ENCODE assay signal across 30 cellular contexts in the genomic region with DNA sequence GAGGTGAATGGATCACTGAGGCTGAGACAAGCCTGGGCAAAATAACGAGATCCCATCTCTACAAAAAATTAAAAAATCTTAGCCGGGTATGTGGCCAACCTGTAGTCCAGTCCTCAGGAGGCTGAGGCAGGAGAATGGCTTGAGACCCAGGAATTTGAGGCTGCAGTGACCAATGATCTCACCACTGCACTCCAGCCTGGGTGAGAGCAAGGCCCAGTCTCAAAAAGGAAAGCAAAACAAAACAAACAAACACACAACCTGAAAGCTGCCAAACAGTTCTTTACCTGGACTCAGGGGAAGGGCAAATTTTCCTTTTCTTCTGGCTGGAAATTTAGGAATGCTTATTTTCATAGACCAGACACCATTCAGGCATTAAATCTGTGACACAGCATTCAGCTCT.
DNase-seq lines count a peak whose midpoint lies in the region; ATAC-seq, FAIRE-seq and TF ChIP-seq lines count a peak whose summit lies in the region.
"Had no signal": no experiment of that assay in that cellular context is flagged by ENCODE, and none has a peak within 500 bp of the region (broad histone marks: within the 10 kb centered on the region; RNA-seq: fewer than 3 reads in every experiment).

No MANE protein-coding gene starts in this region.

- H3K27me3 Mint-ChIP-seq in MCF 10A (ENCODE audit: insufficient read depth, unreplicated experiment) (no peaks in the 10 kb centered on the region), astrocyte (ENCODE audit: low read depth, unreplicated experiment) (no peaks in the 10 kb centered on the region)
- H3K27me3 Mint-ChIP-seq: activated T-cell treated with anti-CD3 and anti-CD28 coated beads, Interleukin-2, amount 50 U/mL, for 24 hours; CD4-positive, alpha-beta memory T cell; IgD-negative memory B cell had no signal

- no TSS peak for BruUV-seq in MCF 10A (replicated peaks; lab: Mats Ljungman, UMichigan)

- H3K9ac ChIP-seq in astrocyte (ENCODE audit: low read length) (no peak overlapping the region), mesenchymal stem cell (ENCODE audit: low read length) (no peak overlapping the region), smooth muscle cell (ENCODE audit: low read depth) (no peak overlapping the region)
- H3K9ac ChIP-seq: SK-N-SH had no signal

- no peak overlapping the region for H3K4me3 ChIP-seq in breast epithelium
- no peak overlapping the region for H3K4me3 ChIP-seq in astrocyte (ENCODE audit: insufficient read depth, low read depth, low read length)
- H3K4me3 ChIP-seq in mesenchymal stem cell (ENCODE audit: insufficient read depth in 1 of 2, low read depth in 1 of 2, low read length in 2 of 2) = no peak overlapping the region
- no peak overlapping the region for H3K4me3 ChIP-seq in smooth muscle cell
- H3K4me3 ChIP-seq: heart left ventricle, upper lobe of right lung had no signal

- no peak overlapping the region for H3K4me3 Mint-ChIP-seq in MCF 10A (ENCODE audit: unreplicated experiment)
- no peak overlapping the region for H3K4me3 Mint-ChIP-seq in astrocyte (ENCODE audit: unreplicated experiment)
- H3K4me3 Mint-ChIP-seq: activated T-cell treated with anti-CD3 and anti-CD28 coated beads, Interleukin-2, amount 50 U/mL, for 24 hours; CD4-positive, alpha-beta memory T cell; IgD-negative memory B cell; mesothelial cell of epicardium had no signal

- H3K79me2 ChIP-seq in astrocyte (ENCODE audit: insufficient read depth, low read length) (no peaks in the 10 kb centered on the region), smooth muscle cell (ENCODE audit: low read depth) (no peaks in the 10 kb centered on the region)

- FAIRE-seq in astrocyte (lab: Jason Lieb, UNC) (no peak), HTR-8/SVneo (lab: Jason Lieb, UNC) (no peak)
- FAIRE-seq: GM12891 had no signal

- no peak overlapping the region for H3K23ac ChIP-seq in mesenchymal stem cell (ENCODE audit: low read length in 2 of 2)

- DNase-seq in MCF 10A (ENCODE audit: unreplicated experiment) (no peak), breast epithelium (ENCODE audit: low spot score in 2 of 2) (no peak), astrocyte (ENCODE audit: low read depth) (no peak), mesenchymal stem cell (no peak), smooth muscle cell (lab: John Stamatoyannopoulos, UW; ENCODE audit: unreplicated experiment) (no peak), head of caudate nucleus (no peak), HTR-8/SVneo (ENCODE audit: insufficient read length, low spot score) (no peak)
- DNase-seq: activated CD4-positive, alpha-beta T cell treated with anti-CD3 and anti-CD28 coated beads, Interleukin-2, amount 50 U/mL, for 1 hour; activated CD4-positive, CD25-positive, alpha-beta regulatory T cell; activated T-cell treated with anti-CD3 and anti-CD28 coated beads, Interleukin-2, amount 50 U/mL, for 24 hours; CD4-positive, alpha-beta memory T cell; central memory CD4-positive, alpha-beta T cell; DMS 273 treated with DMSO at 0.1 percent for 48 hours; foreskin fibroblast; HCEC 1CT; heart left ventricle; islet precursor cell; left ventricle myocardium superior; NCI-H187; NCI-H2171; NCI-H510A; occipital lobe; SK-N-SH; stimulated activated naive CD4-positive, alpha-beta T cell; upper lobe of right lung had no signal

- H4K91ac ChIP-seq in mesenchymal stem cell (ENCODE audit: low read length) = no peak overlapping the region

- H3K4me2 ChIP-seq in astrocyte (ENCODE audit: low read length) = peak overlapping the region; percentile 12
- no peak overlapping the region for H3K4me2 ChIP-seq in mesenchymal stem cell (ENCODE audit: low read length, poor library complexity, severe bottlenecking)
- H3K4me2 ChIP-seq in smooth muscle cell = peak overlapping the region; percentile 65
- H3K4me2 ChIP-seq: SK-N-SH had no signal

- H2AFZ ChIP-seq in astrocyte (ENCODE audit: low read depth, low read length) (peak overlapping the region; percentile 46), mesenchymal stem cell (ENCODE audit: low read depth, low read length) (no peak overlapping the region), smooth muscle cell (ENCODE audit: low read depth) (no peak overlapping the region)

- H2BK15ac ChIP-seq in mesenchymal stem cell (ENCODE audit: low read depth, poor library complexity, severe bottlenecking) = no peak overlapping the region

- H2AK5ac ChIP-seq in mesenchymal stem cell (ENCODE audit: low read length, severe bottlenecking) = peak overlapping the region; percentile 12

- no peak overlapping the region for H2BK5ac ChIP-seq in mesenchymal stem cell (ENCODE audit: low read depth, low read length, poor library complexity, severe bottlenecking)

- 100% methylated on average over 2 of the region's 2 CpGs for WGBS in mesenchymal stem cell
- WGBS in smooth muscle cell (ENCODE audit: low lambda C conversion rate) = 98% methylated on average over 2 of the region's 2 CpGs

- no peaks in the 10 kb centered on the region for H3K79me1 ChIP-seq in mesenchymal stem cell (replicated peaks; ENCODE audit: low read length, poor library complexity, severe bottlenecking)

- H3K9me3 Mint-ChIP-seq in MCF 10A (ENCODE audit: unreplicated experiment) = peaks cover 5% of the 10 kb centered on the region
- H3K9me3 Mint-ChIP-seq in astrocyte (ENCODE audit: unreplicated experiment) = peaks cover 8% of the 10 kb centered on the region
- H3K9me3 Mint-ChIP-seq: mesothelial cell of epicardium had no signal

- H3K27ac Mint-ChIP-seq in MCF 10A (ENCODE audit: low read depth, unreplicated experiment) (peak overlapping the region; percentile 31), astrocyte (ENCODE audit: unreplicated experiment) (peak overlapping the region; percentile 62)
- H3K27ac Mint-ChIP-seq: activated T-cell treated with anti-CD3 and anti-CD28 coated beads, Interleukin-2, amount 50 U/mL, for 24 hours; CD4-positive, alpha-beta memory T cell; IgD-negative memory B cell; mesothelial cell of epicardium had no signal

- H3K36me3 Mint-ChIP-seq in MCF 10A (ENCODE audit: insufficient read depth, unreplicated experiment) (no peaks in the 10 kb centered on the region), astrocyte (ENCODE audit: low read depth, unreplicated experiment) (peaks cover 4% of the 10 kb centered on the region)
- H3K36me3 Mint-ChIP-seq: CD4-positive, alpha-beta memory T cell; IgD-negative memory B cell; mesothelial cell of epicardium had no signal

- H4K8ac ChIP-seq in mesenchymal stem cell (ENCODE audit: low read length) = no peak overlapping the region

- no peak overlapping the region for H2BK120ac ChIP-seq in mesenchymal stem cell (ENCODE audit: low read depth, low read length)

- H3K14ac ChIP-seq in mesenchymal stem cell (ENCODE audit: low read length in 2 of 2) = no peak overlapping the region

- H3K27ac ChIP-seq in breast epithelium (no peak overlapping the region), astrocyte (ENCODE audit: low read depth, low read length) (peak overlapping the region; percentile 4), mesenchymal stem cell (ENCODE audit: low read length, poor library complexity, severe bottlenecking) (peak overlapping the region; percentile 43), smooth muscle cell (ENCODE audit: low read depth) (no peak overlapping the region)
- H3K27ac ChIP-seq: 22Rv1, heart left ventricle, upper lobe of right lung had no signal

- TF ChIP-seq CTCF in MCF 10A (IDR thresholded peaks at IDR 0.05; ENCODE audit: unreplicated experiment) (no peak), breast epithelium (IDR thresholded peaks at IDR 0.05) (no peak), astrocyte (IDR thresholded peaks at IDR 0.05; ENCODE audit: insufficient read depth, low read depth, low read length) (no peak), smooth muscle cell (IDR thresholded peaks at IDR 0.05; ENCODE audit: borderline replicate concordance, insufficient read depth, poor library complexity, severe bottlenecking) (no peak)

- no peaks in the 10 kb centered on the region for H3K36me3 ChIP-seq in breast epithelium
- no peaks in the 10 kb centered on the region for H3K36me3 ChIP-seq in astrocyte (ENCODE audit: insufficient read depth, low read length)
- H3K36me3 ChIP-seq in mesenchymal stem cell (ENCODE audit: control insufficient read depth in 1 of 2, insufficient read depth in 2 of 2, low read depth in 1 of 2, low read length in 2 of 2) = peaks cover 0 to 7% of the 10 kb centered on the region in 2 experiments
- H3K36me3 ChIP-seq in smooth muscle cell (ENCODE audit: low read depth) = no peaks in the 10 kb centered on the region
- H3K36me3 ChIP-seq: heart left ventricle, upper lobe of right lung had no signal

- no peaks in the 10 kb centered on the region for H3F3A ChIP-seq in smooth muscle cell (ENCODE audit: low read depth)

- TF ChIP-seq POLR2A in breast epithelium (IDR thresholded peaks at IDR 0.05) = no peak

- CTCF ChIA-PET in MCF 10A (lab: Yijun Ruan, JAX) = interaction anchor here (0.6 to 0.8 kb wide), 4 partner anchors 11 to 1602 kb away, joined by 3 read pairs; no protein-coding TSS in a partner anchor

- H3K4ac ChIP-seq in mesenchymal stem cell (ENCODE audit: low read depth in 1 of 2, low read length in 2 of 2) = no peak overlapping the region

- H4K20me1 ChIP-seq in astrocyte (ENCODE audit: insufficient read depth, low read length) (no peaks in the 10 kb centered on the region), smooth muscle cell (ENCODE audit: low read depth) (no peaks in the 10 kb centered on the region)

- H3K4me1 ChIP-seq in breast epithelium (no peaks in the 10 kb centered on the region), astrocyte (ENCODE audit: insufficient read depth, low read length) (peaks cover 15% of the 10 kb centered on the region), mesenchymal stem cell (ENCODE audit: control insufficient read depth, insufficient read depth, low read depth, low read length) (peaks cover 9% of the 10 kb centered on the region), smooth muscle cell (ENCODE audit: low read depth) (peaks cover 6% of the 10 kb centered on the region)
- H3K4me1 ChIP-seq: heart left ventricle, upper lobe of right lung had no signal

- H3K9me3 ChIP-seq in breast epithelium = peaks cover 0 to 4% of the 10 kb centered on the region in 2 donors
- no peaks in the 10 kb centered on the region for H3K9me3 ChIP-seq in astrocyte (ENCODE audit: insufficient read depth, low read depth, low read length)
- H3K9me3 ChIP-seq in mesenchymal stem cell (ENCODE audit: control insufficient read depth, low read length) = no peaks in the 10 kb centered on the region
- H3K9me3 ChIP-seq in smooth muscle cell (replicated peaks; ENCODE audit: low read depth) = no peaks in the 10 kb centered on the region
- H3K9me3 ChIP-seq: heart left ventricle, SK-N-SH, upper lobe of right lung had no signal

- peaks cover 11% of the 10 kb centered on the region for H3K4me1 Mint-ChIP-seq in MCF 10A (ENCODE audit: insufficient read depth, unreplicated experiment)
- peaks cover 23% of the 10 kb centered on the region for H3K4me1 Mint-ChIP-seq in astrocyte (ENCODE audit: low read depth, unreplicated experiment)
- H3K4me1 Mint-ChIP-seq: CD4-positive, alpha-beta memory T cell; IgD-negative memory B cell had no signal

- no peaks in the 10 kb centered on the region for H3K27me3 ChIP-seq in breast epithelium
- no peaks in the 10 kb centered on the region for H3K27me3 ChIP-seq in astrocyte (ENCODE audit: insufficient read depth, low read length)
- no peaks in the 10 kb centered on the region for H3K27me3 ChIP-seq in mesenchymal stem cell (ENCODE audit: control insufficient read depth in 1 of 2, insufficient read depth in 1 of 2, low read length in 2 of 2)
- H3K27me3 ChIP-seq in smooth muscle cell (ENCODE audit: low read depth) = no peaks in the 10 kb centered on the region
- H3K27me3 ChIP-seq: heart left ventricle, upper lobe of right lung had no signal

- no peak for ATAC-seq in GM21786 (IDR thresholded peaks at IDR 0.05; ENCODE audit: unreplicated experiment)
- ATAC-seq: heart left ventricle, left ventricle myocardium superior, upper lobe of right lung had no signal

- no peak overlapping the region for H3K18ac ChIP-seq in mesenchymal stem cell (ENCODE audit: low read depth in 1 of 2, low read length in 2 of 2)

- POLR2A ChIA-PET in MCF 10A (lab: Yijun Ruan, JAX) = no interaction called here

- H2BK12ac ChIP-seq in mesenchymal stem cell (ENCODE audit: low read length in 2 of 2) = no peak overlapping the region

- intact Hi-C loops in MCF 10A (cut with micrococcal nuclease) (no loop called here), breast epithelium (cut with DNase I; ENCODE audit: low total_unique reads) (no loop called here), head of caudate nucleus (cut with DNase I) (no loop called here)

Comparison
In these comparisons a context has a peak if more than half of its experiments do, and no peak if none do; other contexts are left out.
1. H3K27ac ChIP-seq: peak in astrocyte (single experiment) and mesenchymal stem cell (single experiment); none in breast epithelium (0 of 2) and smooth muscle cell (single experiment).